8 cellular contexts compared by ENCODE assay signal in genomic region chr2:79876430-79876829, GRCh38.
DNase-seq lines count a peak whose midpoint lies in the region; ATAC-seq and TF ChIP-seq lines count a peak whose summit lies in the region.

No MANE protein-coding gene starts in this region.

- no peaks in the 10 kb centered on the region for H3K9me3 ChIP-seq in endodermal cell (ENCODE audit: control insufficient read depth, low read length)

- H3K4me1 Mint-ChIP-seq in endodermal cell: no peaks in the 10 kb centered on the region

- no peaks in the 10 kb centered on the region for H3K36me3 ChIP-seq in endodermal cell (ENCODE audit: control insufficient read depth, insufficient read depth, low read length)

- H3K4me3 ChIP-seq in endodermal cell (ENCODE audit: low read length): no peak overlapping the region

- H3K27ac Mint-ChIP-seq in endodermal cell: no peak overlapping the region

- 42% methylated on average over 3 of the region's 3 CpGs; no CpG with 5 or more reads in 1 of the 2 experiments for WGBS in endodermal cell (ENCODE audit: insufficient coverage in 1 of 2, insufficient read length in 1 of 2), 2 experiments

- no peak overlapping the region for H3K27ac ChIP-seq in endodermal cell (ENCODE audit: low read depth, low read length)

- ATAC-seq in GM21619 (IDR thresholded peaks at IDR 0.05; ENCODE audit: unreplicated experiment) (no peak), GM21423 (IDR thresholded peaks at IDR 0.05; ENCODE audit: unreplicated experiment) (no peak)

- H3K4me3 Mint-ChIP-seq in endodermal cell: no peak overlapping the region

- no peaks in the 10 kb centered on the region for H3K27me3 Mint-ChIP-seq in endodermal cell (ENCODE audit: insufficient read depth)

- H3K4me1 ChIP-seq in endodermal cell (ENCODE audit: control insufficient read depth, insufficient read depth, low read length): no peaks in the 10 kb centered on the region

- H3K27me3 ChIP-seq in endodermal cell (ENCODE audit: control insufficient read depth, insufficient read depth, low read length, poor library complexity, severe bottlenecking): no peaks in the 10 kb centered on the region

- peaks cover 6% of the 10 kb centered on the region for H3K9me3 Mint-ChIP-seq in endodermal cell

- peak; percentile 42 for DNase-seq in NOMO-1 treated with DMSO at 0.1 percent for 48 hours (lab: John Stamatoyannopoulos, UW; ENCODE audit: unreplicated experiment)
- DNase-seq in NOMO-1 treated with dmso at 0.1 percent for 144 hours (lab: John Stamatoyannopoulos, UW; ENCODE audit: unreplicated experiment): no peak
- DNase-seq in NCI-H1930 (lab: John Stamatoyannopoulos, UW): peak; percentile 11 to 12
- DNase-seq in endodermal cell: peak; percentile 59
- peak; percentile 6 for DNase-seq in renal cortical epithelial cell (ENCODE audit: low read depth)
- no peak for DNase-seq in NCI-H1417 treated with DMSO at 0.1 percent for 48 hours (lab: John Stamatoyannopoulos, UW)

- no peak overlapping the region for H3K9ac ChIP-seq in endodermal cell (ENCODE audit: extremely low read depth, low read length, poor library complexity, severe bottlenecking)

- H3K36me3 Mint-ChIP-seq in endodermal cell (ENCODE audit: low read depth): no peaks in the 10 kb centered on the region

- TF ChIP-seq CTCF in endodermal cell (conservative IDR thresholded peaks at IDR 0.05): peak; percentile 78

Comparison
In these comparisons a context has a peak if more than half of its experiments do, and no peak if none do; other contexts are left out.
1. DNase-seq: peak in NOMO-1 treated with DMSO at 0.1 percent for 48 hours (single experiment), NCI-H1930 (2 of 2), endodermal cell (single experiment) and renal cortical epithelial cell (single experiment); none in NOMO-1 treated with dmso at 0.1 percent for 144 hours (single experiment) and NCI-H1417 treated with DMSO at 0.1 percent for 48 hours (single experiment).